In genomic region chr1:8486047-8486446, GRCh38 we compare ENCODE assay signal across 1 cellular context.
TF ChIP-seq lines count a peak whose summit lies in the region.

No MANE protein-coding gene starts in this region.

TF ChIP-seq in WTC11, 78 proteins besides CTCF, POLR2A, EP300 and RAD21 (continued from another document):
- TF ChIP-seq PRDM15 (CRISPR knock-in tag; IDR thresholded peaks at IDR 0.05), result no peak
- TF ChIP-seq CREB1 (CRISPR knock-in tag; IDR thresholded peaks at IDR 0.05), result no peak
- no peak for TF ChIP-seq SP1 (CRISPR knock-in tag; conservative IDR thresholded peaks at IDR 0.05)
- TF ChIP-seq TEAD4 (CRISPR knock-in tag; IDR thresholded peaks at IDR 0.05), result no peak
- TF ChIP-seq USF2 (CRISPR knock-in tag; IDR thresholded peaks at IDR 0.05), result no peak
- TF ChIP-seq ZNF671 (CRISPR knock-in tag; IDR thresholded peaks at IDR 0.05), result no peak
- no peak for TF ChIP-seq RELA (CRISPR knock-in tag; IDR thresholded peaks at IDR 0.05; ENCODE audit: borderline replicate concordance)
- TF ChIP-seq ARID4B (CRISPR knock-in tag; IDR thresholded peaks at IDR 0.05; ENCODE audit: borderline replicate concordance), result no peak
- TF ChIP-seq ATF2 (CRISPR knock-in tag; IDR thresholded peaks at IDR 0.05; ENCODE audit: borderline replicate concordance, low read depth), result no peak
- TF ChIP-seq CBFB (CRISPR knock-in tag; IDR thresholded peaks at IDR 0.05; ENCODE audit: low read depth), result no peak
- TF ChIP-seq PREB (CRISPR knock-in tag; IDR thresholded peaks at IDR 0.05; ENCODE audit: borderline replicate concordance), result no peak
TF ChIP-seq in WTC11: peak in this region for 0.
